ENCODE assay signal across 1 cellular context in the genomic region with DNA sequence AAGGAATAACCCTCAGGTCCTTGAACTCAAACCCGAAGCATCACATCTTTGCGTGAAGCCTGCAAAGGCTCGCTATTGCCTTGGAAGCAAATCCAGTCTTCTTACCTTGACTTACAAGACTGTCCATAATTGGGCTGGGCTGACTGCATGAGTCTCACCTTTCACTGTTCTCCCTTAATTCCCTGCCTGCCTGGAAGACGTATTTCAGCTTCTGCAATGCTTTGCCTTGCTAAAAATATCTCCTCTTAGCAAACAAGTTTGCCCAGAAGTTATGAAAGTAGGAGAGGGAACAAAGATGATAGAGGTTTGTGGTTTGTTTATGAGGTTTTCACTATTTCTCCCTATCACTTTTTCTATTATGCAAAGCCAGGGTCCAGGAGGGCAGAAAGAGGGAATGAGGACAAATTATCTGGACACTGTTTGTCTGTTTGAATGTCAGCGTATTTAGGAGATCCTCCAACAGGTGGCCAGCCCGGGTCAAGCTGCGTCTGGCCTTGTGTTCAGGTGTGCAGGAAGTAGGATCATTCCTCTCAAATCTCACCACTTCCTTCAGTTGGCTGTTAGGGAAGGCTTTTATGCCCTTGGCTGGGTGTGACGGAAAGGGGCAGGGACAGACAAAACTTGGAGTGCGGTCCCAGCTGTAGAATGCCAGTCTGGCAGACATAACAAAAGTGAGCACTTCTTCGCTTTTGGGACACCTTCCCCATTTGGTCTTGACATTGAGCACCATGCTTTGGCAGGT.
TF ChIP-seq lines count a peak whose summit lies in the region.

No MANE protein-coding gene starts in this region.

TF ChIP-seq in H1, 55 proteins besides CTCF, POLR2A, EP300 and RAD21 (continued from another document):
- no peak for TF ChIP-seq GTF2F1 (IDR thresholded peaks at IDR 0.05; ENCODE audit: borderline replicate concordance, low read depth, low read length)
- TF ChIP-seq SIX5 (IDR thresholded peaks at IDR 0.05; ENCODE audit: low read depth, low read length): no peak
- TF ChIP-seq KDM4A (IDR thresholded peaks at IDR 0.05; ENCODE audit: low read depth, low read length, severe bottlenecking): no peak
- no peak for TF ChIP-seq JUN (IDR thresholded peaks at IDR 0.05; ENCODE audit: low read depth, low read length)
- no peak for TF ChIP-seq CHD2 (IDR thresholded peaks at IDR 0.05; ENCODE audit: low read length)
